ENCODE assay signal across 13 cellular contexts in genomic region chr7:111076205-111076604, GRCh38. TPM values are rescaled to one million over a fixed set of nuclear protein-coding genes. Genes with fewer than 3 reads are reported as not detected.
A peak's percentile ranks its signal among the peaks of the same experiment; 100 is the strongest.
DNase-seq lines count a peak whose midpoint lies in the region; ATAC-seq and TF ChIP-seq lines count a peak whose summit lies in the region.
"Had no signal": no experiment of that assay in that cellular context is flagged by ENCODE, and none has a peak within 500 bp of the region (broad histone marks: within the 10 kb centered on the region; RNA-seq: fewer than 3 reads in every experiment).

No MANE protein-coding gene starts in this region.

- H2AFZ ChIP-seq in OCI-LY1 (ENCODE audit: low read length): no peak overlapping the region

- no peaks in the 10 kb centered on the region for H3F3A ChIP-seq in OCI-LY1 (ENCODE audit: insufficient read depth, low read length)

- peaks cover 14% of the 10 kb centered on the region for H3K36me3 Mint-ChIP-seq in activated naive CD8-positive, alpha-beta T cell treated with anti-CD3 and anti-CD28 coated beads, Interleukin-2, amount 10 ng/mL, durations not matched to agents 7 days and 5 days

- POLR2A ChIA-PET in activated naive CD8-positive, alpha-beta T cell treated with anti-CD3 and anti-CD28 coated beads, Interleukin-2, amount 10 ng/mL, durations not matched to agents 7 days and 5 days (lab: Charles Lee): interaction anchor here (0.8 to 2.7 kb wide), 6 partner anchors 11 to 54 kb away, joined by 3 to 9 read pairs (median 4); partner anchors contain the start of gene LRRN3

- H4K20me1 ChIP-seq in OCI-LY1 (ENCODE audit: insufficient read depth, low read length): no peaks in the 10 kb centered on the region

- no peaks in the 10 kb centered on the region for H3K79me2 ChIP-seq in OCI-LY1 (ENCODE audit: insufficient read depth, low read length)

- no peaks in the 10 kb centered on the region for H3K9me3 Mint-ChIP-seq in activated naive CD8-positive, alpha-beta T cell treated with anti-CD3 and anti-CD28 coated beads, Interleukin-2, amount 10 ng/mL, durations not matched to agents 7 days and 5 days

- H3K4me3 Mint-ChIP-seq in activated naive CD8-positive, alpha-beta T cell treated with anti-CD3 and anti-CD28 coated beads, Interleukin-2, amount 10 ng/mL, durations not matched to agents 7 days and 5 days: peak overlapping the region; percentile 40

- H3K36me3 ChIP-seq in OCI-LY1 (ENCODE audit: insufficient read depth, low read length) (no peaks in the 10 kb centered on the region), mucosa of descending colon (ENCODE audit: low read depth) (no peaks in the 10 kb centered on the region)
- H3K36me3 ChIP-seq: gastrocnemius medialis, left lung, upper lobe of left lung had no signal

- DNase-seq in ELR (ENCODE audit: low read depth): peak; percentile 59
- DNase-seq in activated naive CD8-positive, alpha-beta T cell treated with anti-CD3 and anti-CD28 coated beads, Interleukin-2, amount 10 ng/mL, durations not matched to agents 7 days and 5 days: no peak
- DNase-seq in skeletal muscle cell (ENCODE audit: low read depth): peak; percentile 32
- no peak for DNase-seq in NCI-H2196 treated with DMSO at 0.1 percent for 48 hours (lab: John Stamatoyannopoulos, UW; ENCODE audit: unreplicated experiment)
- no peak for DNase-seq in NCI-H146 (lab: John Stamatoyannopoulos, UW)
- no peak for DNase-seq in mucosa of descending colon
- DNase-seq: gastrocnemius medialis, left lung, nucleus accumbens, upper lobe of left lung had no signal

- H3K4me2 ChIP-seq in OCI-LY1 (ENCODE audit: low read length): no peak overlapping the region

- H3K27me3 ChIP-seq in OCI-LY1 (ENCODE audit: insufficient read depth, low read length): no peaks in the 10 kb centered on the region
- H3K27me3 ChIP-seq: gastrocnemius medialis, left lung, upper lobe of left lung had no signal

- H3K4me3 ChIP-seq in OCI-LY1 (ENCODE audit: low read depth, low read length, poor library complexity, severe bottlenecking) (no peak overlapping the region), skeletal muscle cell (ENCODE audit: low read depth, low read length) (no peak overlapping the region), mucosa of descending colon (no peak overlapping the region)
- H3K4me3 ChIP-seq: gastrocnemius medialis, left lung, SK-N-MC, upper lobe of left lung had no signal

- H3K9me3 ChIP-seq in OCI-LY1 (ENCODE audit: low read length) (no peaks in the 10 kb centered on the region), mucosa of descending colon (no peaks in the 10 kb centered on the region)
- H3K9me3 ChIP-seq: gastrocnemius medialis, left lung, upper lobe of left lung had no signal

- H3K9ac ChIP-seq in OCI-LY1 (ENCODE audit: low read length): no peak overlapping the region

- TF ChIP-seq CTCF in OCI-LY1 (IDR thresholded peaks at IDR 0.05; ENCODE audit: low read length) (no peak), mucosa of descending colon (IDR thresholded peaks at IDR 0.05) (no peak)

- H3K4me1 Mint-ChIP-seq in activated naive CD8-positive, alpha-beta T cell treated with anti-CD3 and anti-CD28 coated beads, Interleukin-2, amount 10 ng/mL, durations not matched to agents 7 days and 5 days: peaks cover 60% of the 10 kb centered on the region

- peak; percentile 68 for ATAC-seq in activated naive CD8-positive, alpha-beta T cell treated with anti-CD3 and anti-CD28 coated beads, Interleukin-2, amount 10 ng/mL, durations not matched to agents 7 days and 5 days (ENCODE audit: low read depth)
- no peak for ATAC-seq in HG02852 (IDR thresholded peaks at IDR 0.05; ENCODE audit: unreplicated experiment)
- no peak for ATAC-seq in mucosa of descending colon
- ATAC-seq: left lung had no signal

- peak overlapping the region; percentile 66 for H3K27ac Mint-ChIP-seq in activated naive CD8-positive, alpha-beta T cell treated with anti-CD3 and anti-CD28 coated beads, Interleukin-2, amount 10 ng/mL, durations not matched to agents 7 days and 5 days

- no peaks in the 10 kb centered on the region for H3K27me3 Mint-ChIP-seq in activated naive CD8-positive, alpha-beta T cell treated with anti-CD3 and anti-CD28 coated beads, Interleukin-2, amount 10 ng/mL, durations not matched to agents 7 days and 5 days

- H3K4me1 ChIP-seq in OCI-LY1 (ENCODE audit: insufficient read depth, low read length, severe bottlenecking) (peaks cover 47% of the 10 kb centered on the region), mucosa of descending colon (ENCODE audit: low read depth) (no peaks in the 10 kb centered on the region)
- H3K4me1 ChIP-seq: left lung had no signal

- H3K27ac ChIP-seq in OCI-LY1 (ENCODE audit: low read depth, low read length, poor library complexity, severe bottlenecking): peak overlapping the region; percentile 9
- H3K27ac ChIP-seq: gastrocnemius medialis, left lung, SK-N-MC, upper lobe of left lung had no signal

- intact Hi-C loops in mucosa of descending colon (cut with DNase I, micrococcal nuclease): no loop called here

- no peaks in the 10 kb centered on the region for H3K9me2 ChIP-seq in OCI-LY1 (ENCODE audit: low read depth, low read length)

RNA-seq across cellular contexts. Expression of gene LRRN3, which starts 14.7 kb away (rescaled TPM):
- total RNA-seq in activated naive CD8-positive, alpha-beta T cell treated with anti-CD3 and anti-CD28 coated beads, Interleukin-2, amount 10 ng/mL, durations not matched to agents 7 days and 5 days: 100 to 1,000 TPM; 187 to 193 TPM
- total RNA-seq in mucosa of descending colon: under 1 TPM; 0.29 to 0.80 (median 0.73) TPM

Comparison
In these comparisons a context has a peak if more than half of its experiments do, and no peak if none do; other contexts are left out.
1. DNase-seq: peak in ELR (single experiment) and skeletal muscle cell (single experiment); none in activated naive CD8-positive, alpha-beta T cell treated with anti-CD3 and anti-CD28 coated beads, Interleukin-2, amount 10 ng/mL, durations not matched to agents 7 days and 5 days (single experiment), NCI-H2196 treated with DMSO at 0.1 percent for 48 hours (single experiment), NCI-H146 (single experiment) and mucosa of descending colon (0 of 3).
2. RNA of gene LRRN3, which starts 14.7 kb away (total RNA-seq): 187 to 193 TPM in activated naive CD8-positive, alpha-beta T cell treated with anti-CD3 and anti-CD28 coated beads, Interleukin-2, amount 10 ng/mL, durations not matched to agents 7 days and 5 days; 0.29 to 0.80 TPM in mucosa of descending colon; every median in the first group is over 100 times any median in the second.